ENCODE assay signal across 8 cellular contexts in the genomic region with DNA sequence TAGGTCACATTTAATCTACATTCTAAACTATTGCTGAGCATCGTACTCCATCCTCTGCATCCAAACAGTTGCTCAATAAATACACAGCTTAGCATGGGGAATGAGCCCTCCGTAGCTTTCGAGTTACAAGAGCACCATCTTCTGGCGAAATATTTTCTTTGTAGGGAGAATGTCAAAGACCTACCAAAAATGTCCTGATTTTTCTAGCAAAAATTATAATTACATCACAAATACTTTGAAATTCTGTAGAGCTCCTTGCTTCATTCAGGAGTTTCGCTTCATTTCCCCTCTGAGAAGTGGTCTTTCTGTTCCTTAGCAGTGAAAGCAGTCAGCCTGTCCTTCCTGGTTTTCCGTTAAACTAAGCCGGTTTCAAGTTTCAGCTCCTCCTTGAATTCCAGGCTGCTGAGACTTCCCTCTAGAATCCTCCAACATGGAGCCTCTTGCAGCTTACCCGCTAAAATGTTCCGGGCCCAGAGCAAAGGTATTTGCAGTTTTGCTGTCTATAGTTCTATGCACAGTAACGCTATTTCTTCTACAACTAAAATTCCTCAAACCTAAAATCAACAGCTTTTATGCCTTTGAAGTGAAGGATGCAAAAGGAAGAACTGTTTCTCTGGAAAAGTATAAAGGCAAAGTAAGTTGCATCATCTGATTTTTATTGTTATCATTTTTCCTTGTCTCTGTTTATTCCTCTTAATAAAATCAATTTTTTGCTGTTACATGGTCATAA. TPM values are rescaled to one million over a fixed set of nuclear protein-coding genes. Genes with fewer than 3 reads are reported as not detected.
A peak's percentile ranks its signal among the peaks of the same experiment; 100 is the strongest.
DNase-seq lines count a peak whose midpoint lies in the region; ATAC-seq lines count a peak whose summit lies in the region.

A gene with protein sequence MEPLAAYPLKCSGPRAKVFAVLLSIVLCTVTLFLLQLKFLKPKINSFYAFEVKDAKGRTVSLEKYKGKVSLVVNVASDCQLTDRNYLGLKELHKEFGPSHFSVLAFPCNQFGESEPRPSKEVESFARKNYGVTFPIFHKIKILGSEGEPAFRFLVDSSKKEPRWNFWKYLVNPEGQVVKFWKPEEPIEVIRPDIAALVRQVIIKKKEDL (plus strand): TSS at position 409 of the 730 bp plus-strand sequence. CDS start 22 bp downstream, at position 431.

- peak within 1 kb of the TSS; percentile 59 for H3K4me2 ChIP-seq in trophoblast cell (ENCODE audit: low read length)

- CTCF ChIA-PET in activated CD8-positive, alpha-beta T cell treated with anti-CD3 and anti-CD28 coated beads, Interleukin-2, amount 10 ng/mL, durations not matched to agents 7 days and 5 days (lab: Charles Lee) = interaction anchor here (0.6 to 4.7 kb wide), 62 partner anchors 8 to 671 kb away, joined by 3 to 171 read pairs (median 4); a partner anchor contains a TSS

- no peaks in the 10 kb centered on the region for H3K9me3 ChIP-seq in trophoblast cell (ENCODE audit: insufficient read depth, low read depth, low read length)

- no peak within 1 kb of the TSS for H2AFZ ChIP-seq in trophoblast cell (ENCODE audit: insufficient read depth, low read length, poor library complexity)

- no peak within 1 kb of the TSS for H3K27ac Mint-ChIP-seq in activated CD8-positive, alpha-beta T cell treated with anti-CD3 and anti-CD28 coated beads, Interleukin-2, amount 10 ng/mL, durations not matched to agents 7 days and 5 days
- no peak within 1 kb of the TSS for H3K27ac Mint-ChIP-seq in activated T-helper 17 cell treated with anti-CD3 and anti-CD28 coated beads, Interleukin-2, amount 50 U/mL, for 72 hours

- H3K9ac ChIP-seq in trophoblast cell (ENCODE audit: low read length) = no peak within 1 kb of the TSS

- H3K4me3 Mint-ChIP-seq in activated CD8-positive, alpha-beta T cell treated with anti-CD3 and anti-CD28 coated beads, Interleukin-2, amount 10 ng/mL, durations not matched to agents 7 days and 5 days = no peak within 1 kb of the TSS
- no peak within 1 kb of the TSS for H3K4me3 Mint-ChIP-seq in activated T-helper 17 cell treated with anti-CD3 and anti-CD28 coated beads, Interleukin-2, amount 50 U/mL, for 72 hours

- H2AK5ac ChIP-seq in trophoblast cell (ENCODE audit: low read length) = no peak within 1 kb of the TSS

- DNase-seq in NCI-H510A treated with DMSO at 0.1 percent for 48 hours (lab: John Stamatoyannopoulos, UW) = peak; percentile 75
- no peak for DNase-seq in NCI-H510A (lab: John Stamatoyannopoulos, UW)
- DNase-seq in NCI-H1694 (lab: John Stamatoyannopoulos, UW) = peak; percentile 21
- DNase-seq in activated CD8-positive, alpha-beta T cell treated with anti-CD3 and anti-CD28 coated beads, Interleukin-2, amount 10 ng/mL, durations not matched to agents 7 days and 5 days = peak; percentile 61
- DNase-seq in left cardiac atrium = no peak
- peak; percentile 71 to 87 for DNase-seq in trophoblast cell
- no peak for DNase-seq in cerebellum (ENCODE audit: low spot score)

- H3K36me3 Mint-ChIP-seq in activated CD8-positive, alpha-beta T cell treated with anti-CD3 and anti-CD28 coated beads, Interleukin-2, amount 10 ng/mL, durations not matched to agents 7 days and 5 days (ENCODE audit: low read depth) = no peaks in the 10 kb centered on the region
- H3K36me3 Mint-ChIP-seq in activated T-helper 17 cell treated with anti-CD3 and anti-CD28 coated beads, Interleukin-2, amount 50 U/mL, for 72 hours (ENCODE audit: low read depth) = no peaks in the 10 kb centered on the region

- peaks cover 3 to 8% of the 10 kb centered on the region in 2 experiments for H3K36me3 ChIP-seq in trophoblast cell (ENCODE audit: control insufficient read depth in 1 of 2, insufficient read depth in 2 of 2, low read length in 2 of 2)

- H3K14ac ChIP-seq in trophoblast cell (ENCODE audit: low read length) = no peak within 1 kb of the TSS

- H4K12ac ChIP-seq in trophoblast cell (ENCODE audit: low read depth, low read length) = no peak within 1 kb of the TSS

- H3K4me3 ChIP-seq in trophoblast cell (ENCODE audit: low read depth, low read length) = no peak within 1 kb of the TSS

- no peaks in the 10 kb centered on the region for H3K9me3 Mint-ChIP-seq in activated CD8-positive, alpha-beta T cell treated with anti-CD3 and anti-CD28 coated beads, Interleukin-2, amount 10 ng/mL, durations not matched to agents 7 days and 5 days (ENCODE audit: insufficient read depth)
- no peaks in the 10 kb centered on the region for H3K9me3 Mint-ChIP-seq in activated T-helper 17 cell treated with anti-CD3 and anti-CD28 coated beads, Interleukin-2, amount 50 U/mL, for 72 hours

- intact Hi-C loops in left cardiac atrium (cut with DNase I) = loop anchor here in 1 of 2 donors (10.0 kb wide), 1 partner anchor 645 kb away; a partner anchor contains a TSS

- H2BK120ac ChIP-seq in trophoblast cell (ENCODE audit: insufficient read depth, low read length, poor library complexity) = no peak within 1 kb of the TSS

- H3K23ac ChIP-seq in trophoblast cell (ENCODE audit: low read length) = no peak within 1 kb of the TSS

- H2BK12ac ChIP-seq in trophoblast cell (ENCODE audit: low read length) = no peak within 1 kb of the TSS

- no peak within 1 kb of the TSS for H3K4ac ChIP-seq in trophoblast cell (ENCODE audit: low read depth, low read length)

- POLR2A ChIA-PET in activated CD8-positive, alpha-beta T cell treated with anti-CD3 and anti-CD28 coated beads, Interleukin-2, amount 10 ng/mL, durations not matched to agents 7 days and 5 days (lab: Charles Lee) = no interaction called here

- no peaks in the 10 kb centered on the region for H3K27me3 ChIP-seq in trophoblast cell (ENCODE audit: insufficient read depth, low read length)

- no peak within 1 kb of the TSS for H3K18ac ChIP-seq in trophoblast cell (ENCODE audit: low read length)

- H2BK5ac ChIP-seq in trophoblast cell (ENCODE audit: low read depth, low read length, poor library complexity) = no peak within 1 kb of the TSS

- H3K27ac ChIP-seq in trophoblast cell (ENCODE audit: low read depth, low read length) = peak within 1 kb of the TSS; percentile 55

- WGBS in trophoblast cell (ENCODE audit: extremely low coverage, insufficient coverage, insufficient read length) = no CpG with 5 or more reads among the region's 10 CpGs

- ATAC-seq in activated CD8-positive, alpha-beta T cell treated with anti-CD3 and anti-CD28 coated beads, Interleukin-2, amount 10 ng/mL, durations not matched to agents 7 days and 5 days = peak; percentile 70
- ATAC-seq in left cardiac atrium = peak; percentile 87 to 94
- ATAC-seq in activated T-helper 17 cell treated with anti-CD3 and anti-CD28 coated beads, Interleukin-2, amount 50 U/mL, for 72 hours (replicated peaks) = no peak

- no peak within 1 kb of the TSS for H4K91ac ChIP-seq in trophoblast cell (ENCODE audit: low read depth, low read length)

- H4K8ac ChIP-seq in trophoblast cell (ENCODE audit: low read depth, low read length) = no peak within 1 kb of the TSS

- peaks cover 47% of the 10 kb centered on the region for H3K27me3 Mint-ChIP-seq in activated CD8-positive, alpha-beta T cell treated with anti-CD3 and anti-CD28 coated beads, Interleukin-2, amount 10 ng/mL, durations not matched to agents 7 days and 5 days (ENCODE audit: low read depth)
- H3K27me3 Mint-ChIP-seq in activated T-helper 17 cell treated with anti-CD3 and anti-CD28 coated beads, Interleukin-2, amount 50 U/mL, for 72 hours = peaks cover 45% of the 10 kb centered on the region

- H3K4me1 ChIP-seq in trophoblast cell (ENCODE audit: control insufficient read depth in 1 of 2, insufficient read depth in 2 of 2, low read length in 2 of 2) = no peaks in the 10 kb centered on the region

- no peaks in the 10 kb centered on the region for H3K79me2 ChIP-seq in trophoblast cell (ENCODE audit: control insufficient read depth, insufficient read depth, low read length, poor library complexity)

- no peaks in the 10 kb centered on the region for H3K79me1 ChIP-seq in trophoblast cell (ENCODE audit: low read length)

- peaks cover 4% of the 10 kb centered on the region for H3K4me1 Mint-ChIP-seq in activated CD8-positive, alpha-beta T cell treated with anti-CD3 and anti-CD28 coated beads, Interleukin-2, amount 10 ng/mL, durations not matched to agents 7 days and 5 days (ENCODE audit: low read depth)
- no peaks in the 10 kb centered on the region for H3K4me1 Mint-ChIP-seq in activated T-helper 17 cell treated with anti-CD3 and anti-CD28 coated beads, Interleukin-2, amount 50 U/mL, for 72 hours

RNA-seq across cellular contexts. Expression of the gene that starts here (rescaled TPM):
- not detected for total RNA-seq in activated CD8-positive, alpha-beta T cell treated with anti-CD3 and anti-CD28 coated beads, Interleukin-2, amount 10 ng/mL, durations not matched to agents 7 days and 5 days
- 10 to 100 TPM; 14.5 to 21.8 TPM for total RNA-seq in left cardiac atrium
- polyA plus RNA-seq in trophoblast cell (2013) = 78.1 and 79.4 TPM in 2 replicates
- not detected for total RNA-seq in activated T-helper 17 cell treated with anti-CD3 and anti-CD28 coated beads, Interleukin-2, amount 50 U/mL, for 72 hours
- total RNA-seq in cerebellum = 7.9 TPM

Comparison
In these comparisons a context has a peak if more than half of its experiments do, and no peak if none do; other contexts are left out.
1. DNase-seq: peak in NCI-H510A treated with DMSO at 0.1 percent for 48 hours (single experiment), NCI-H1694 (single experiment) and trophoblast cell (2 of 2); none in NCI-H510A (single experiment), left cardiac atrium (single experiment) and cerebellum (single experiment).
2. Peak in DNase-seq and ATAC-seq in activated CD8-positive, alpha-beta T cell treated with anti-CD3 and anti-CD28 coated beads, Interleukin-2, amount 10 ng/mL, durations not matched to agents 7 days and 5 days; RNA of the gene not detected or under 1 TPM.